In the genomic region with DNA sequence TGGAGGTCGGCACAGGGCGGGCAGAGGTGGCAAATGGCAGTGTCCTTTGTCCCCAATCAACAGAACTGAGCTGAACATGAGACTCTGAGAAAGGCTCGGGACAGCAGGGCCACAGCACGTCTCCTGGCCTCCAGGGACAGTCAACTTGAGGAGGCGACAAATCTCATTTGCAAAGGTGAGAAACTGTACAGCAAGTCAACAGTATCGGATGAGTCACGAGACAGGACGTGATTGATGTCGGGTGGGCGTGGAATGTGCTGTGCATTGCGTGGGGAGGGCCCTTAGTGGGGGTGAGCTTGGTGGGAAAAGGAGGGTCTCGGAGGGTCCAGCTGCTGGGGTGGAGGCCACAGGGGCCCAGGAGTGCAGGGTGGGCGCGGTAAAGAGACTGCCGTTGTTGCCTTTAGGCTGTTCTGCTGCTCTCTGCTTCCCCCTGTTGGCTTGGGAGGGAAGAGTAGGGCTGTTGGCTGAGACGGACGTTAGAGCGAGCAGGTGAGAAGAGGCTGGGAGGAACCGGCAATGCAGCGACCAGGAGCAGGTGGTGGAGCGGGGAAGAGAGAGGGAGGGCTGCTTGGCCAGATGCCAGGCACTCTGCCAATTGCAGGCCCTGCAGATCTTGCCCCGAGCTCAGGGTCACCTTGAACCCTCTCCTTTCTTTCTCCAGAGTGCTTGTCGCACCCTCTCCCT, we compare ENCODE assay signal across 8 cellular contexts.
DNase-seq lines count a peak whose midpoint lies in the region; ATAC-seq, FAIRE-seq and TF ChIP-seq lines count a peak whose summit lies in the region.

No MANE protein-coding gene starts in this region.

- TF ChIP-seq CTCF in D721Med (IDR thresholded peaks at IDR 0.05; ENCODE audit: insufficient read depth, missing control alignments) = peak; percentile 82
- TF ChIP-seq CTCF in OCI-LY1 (IDR thresholded peaks at IDR 0.05; ENCODE audit: low read length) = peak; percentile 85
- TF ChIP-seq CTCF in retinal pigment epithelial cell (conservative IDR thresholded peaks at IDR 0.05; ENCODE audit: low read depth, low read length) = peak; percentile 81

- no peak for DNase-seq in D721Med (ENCODE audit: insufficient read length, low spot score)
- peak; percentile 61 for DNase-seq in HuH-7 (ENCODE audit: low spot score)
- DNase-seq in glomerular visceral epithelial cell (ENCODE audit: extremely low spot score) = peak; percentile 20
- no peak for DNase-seq in retinal pigment epithelial cell (ENCODE audit: low read depth)
- no peak for DNase-seq in T1000 (lab: John Stamatoyannopoulos, UW)

- H3K9me3 ChIP-seq in OCI-LY1 (ENCODE audit: low read length) = no peaks in the 10 kb centered on the region

- H3K36me3 ChIP-seq in OCI-LY1 (ENCODE audit: insufficient read depth, low read length) = peaks cover 86% of the 10 kb centered on the region

- H3K4me2 ChIP-seq in OCI-LY1 (ENCODE audit: low read length) = peak overlapping the region; percentile 74

- peak overlapping the region; percentile 61 for H3K4me3 ChIP-seq in OCI-LY1 (ENCODE audit: low read depth, low read length, poor library complexity, severe bottlenecking)
- no peak overlapping the region for H3K4me3 ChIP-seq in retinal pigment epithelial cell (ENCODE audit: low read length)

- peaks cover 97% of the 10 kb centered on the region for H3K79me2 ChIP-seq in OCI-LY1 (ENCODE audit: insufficient read depth, low read length)

- no peaks in the 10 kb centered on the region for H3K9me3 Mint-ChIP-seq in activated T-helper 17 cell treated with anti-CD3 and anti-CD28 coated beads, Interleukin-2, amount 50 U/mL, for 72 hours

- peaks cover 23% of the 10 kb centered on the region for H3F3A ChIP-seq in OCI-LY1 (ENCODE audit: insufficient read depth, low read length)

- no peaks in the 10 kb centered on the region for H3K9me2 ChIP-seq in OCI-LY1 (ENCODE audit: low read depth, low read length)

- peak overlapping the region; percentile 75 for H3K4me3 Mint-ChIP-seq in activated T-helper 17 cell treated with anti-CD3 and anti-CD28 coated beads, Interleukin-2, amount 50 U/mL, for 72 hours

- H3K4me1 ChIP-seq in OCI-LY1 (ENCODE audit: insufficient read depth, low read length, severe bottlenecking) = peaks cover 99% of the 10 kb centered on the region

- peak overlapping the region; percentile 87 for H3K9ac ChIP-seq in OCI-LY1 (ENCODE audit: low read length)

- H3K27me3 ChIP-seq in OCI-LY1 (ENCODE audit: insufficient read depth, low read length) = no peaks in the 10 kb centered on the region

- H3K27ac ChIP-seq in OCI-LY1 (ENCODE audit: low read depth, low read length, poor library complexity, severe bottlenecking) = peak overlapping the region; percentile 99

- peak overlapping the region; percentile 98 for H3K27ac Mint-ChIP-seq in activated T-helper 17 cell treated with anti-CD3 and anti-CD28 coated beads, Interleukin-2, amount 50 U/mL, for 72 hours

- FAIRE-seq in D721Med (lab: Jason Lieb, UNC) = no peak

- peaks cover 100% of the 10 kb centered on the region for H3K36me3 Mint-ChIP-seq in activated T-helper 17 cell treated with anti-CD3 and anti-CD28 coated beads, Interleukin-2, amount 50 U/mL, for 72 hours (ENCODE audit: low read depth)

- no peaks in the 10 kb centered on the region for H3K27me3 Mint-ChIP-seq in activated T-helper 17 cell treated with anti-CD3 and anti-CD28 coated beads, Interleukin-2, amount 50 U/mL, for 72 hours

- peak; percentile 33 for ATAC-seq in GM21423 (IDR thresholded peaks at IDR 0.05; ENCODE audit: unreplicated experiment)
- ATAC-seq in activated T-helper 17 cell treated with anti-CD3 and anti-CD28 coated beads, Interleukin-2, amount 50 U/mL, for 72 hours (replicated peaks) = peak; percentile 49

- H3K4me1 Mint-ChIP-seq in activated T-helper 17 cell treated with anti-CD3 and anti-CD28 coated beads, Interleukin-2, amount 50 U/mL, for 72 hours = peaks cover 61% of the 10 kb centered on the region

- H2AFZ ChIP-seq in OCI-LY1 (ENCODE audit: low read length) = no peak overlapping the region

- H4K20me1 ChIP-seq in OCI-LY1 (ENCODE audit: insufficient read depth, low read length) = no peaks in the 10 kb centered on the region

Comparison
In these comparisons a context has a peak if more than half of its experiments do, and no peak if none do; other contexts are left out.
1. DNase-seq: peak in HuH-7 (single experiment) and glomerular visceral epithelial cell (single experiment); none in D721Med (single experiment), retinal pigment epithelial cell (single experiment) and T1000 (single experiment).
2. Peak in every context shown above with its lines, with median percentiles within 50 percentile points of each other: CTCF ChIP-seq.